In genomic region chr6:134766497-134766896, GRCh38 we compare ENCODE assay signal across 29 cellular contexts.
"Had no signal": no experiment of that assay in that cellular context is flagged by ENCODE, and none has a peak within 500 bp of the region (broad histone marks: within the 10 kb centered on the region; RNA-seq: fewer than 3 reads in every experiment).

No MANE protein-coding gene starts in this region.

- H3K27me3 ChIP-seq: gastrocnemius medialis, hepatocyte, pancreas, sigmoid colon, spleen, tibial nerve, upper lobe of left lung had no signal

- H3K4me3 Mint-ChIP-seq: dendritic cell treated with granulocyte-macrophage colony-stimulating factor and Interleukin-4, amounts not matched to agents 40 ng/mL and 50 ng/mL, for 4 days; endodermal cell; immature natural killer cell; mesothelial cell of epicardium; naive B cell; natural killer cell treated with Interleukin-12 subunit alpha and Interleukin-12 subunit beta and Interleukin-15 and Interleukin-18, amount 100 ng/mL, for 72 hours; neural crest cell; stimulated activated naive B cell treated with anti-CD40 and anti-IgM and Interleukin-4, amounts not matched to agents 10 μg/mL and 1 μg/mL and 100 μg/mL, for 72 hours; stimulated activated naive CD8-positive, alpha-beta T cell treated with anti-CD3 and anti-CD28 coated beads, Interleukin-15, Interleukin-2, amounts not matched to agents 100 ng/mL and 50 ng/mL, for 24 hours had no signal

- H3K4me2 ChIP-seq: hepatocyte had no signal

- H3K9me3 ChIP-seq: gastrocnemius medialis, mucosa of descending colon, neutrophil, pancreas, sigmoid colon, thoracic aorta, tibial nerve, upper lobe of left lung had no signal

- DNase-seq: effector CD8-positive, alpha-beta T cell; endodermal cell; foreskin fibroblast; gastrocnemius medialis; head of caudate nucleus; immature natural killer cell; islet precursor cell; kidney glomerular epithelial cell; mesenchymal stem cell; mucosa of descending colon; naive B cell; pancreas; sigmoid colon; spleen; stimulated activated CD4-positive, alpha-beta T cell treated with anti-CD3 and anti-CD28 coated beads, Interleukin-4, amount 100 ng/mL, for 4 hours; stimulated activated naive B cell treated with anti-CD40 and anti-IgM and Interleukin-4, amounts not matched to agents 10 μg/mL and 1 μg/mL and 100 μg/mL, for 72 hours; upper lobe of left lung had no signal

- H3K4me1 Mint-ChIP-seq: endodermal cell; immature natural killer cell; naive B cell; neural crest cell; stimulated activated naive B cell treated with anti-CD40 and anti-IgM and Interleukin-4, amounts not matched to agents 10 μg/mL and 1 μg/mL and 100 μg/mL, for 72 hours had no signal

- H3K27ac Mint-ChIP-seq: dendritic cell treated with granulocyte-macrophage colony-stimulating factor and Interleukin-4, amounts not matched to agents 40 ng/mL and 50 ng/mL, for 4 days; endodermal cell; immature natural killer cell; mesothelial cell of epicardium; naive B cell; natural killer cell treated with Interleukin-12 subunit alpha and Interleukin-12 subunit beta and Interleukin-15 and Interleukin-18, amount 100 ng/mL, for 72 hours; progenitor cell of endocrine pancreas; stimulated activated naive B cell treated with anti-CD40 and anti-IgM and Interleukin-4, amounts not matched to agents 10 μg/mL and 1 μg/mL and 100 μg/mL, for 72 hours; stimulated activated naive CD8-positive, alpha-beta T cell treated with anti-CD3 and anti-CD28 coated beads, Interleukin-15, Interleukin-2, amounts not matched to agents 100 ng/mL and 50 ng/mL, for 24 hours had no signal

- H3K27me3 Mint-ChIP-seq: dendritic cell treated with granulocyte-macrophage colony-stimulating factor and Interleukin-4, amounts not matched to agents 40 ng/mL and 50 ng/mL, for 4 days had no signal

- H3K4me3 ChIP-seq: gastrocnemius medialis, hepatocyte, mucosa of descending colon, pancreas, sigmoid colon, spleen, thoracic aorta, tibial nerve, upper lobe of left lung had no signal

- H3K4me1 ChIP-seq: gastrocnemius medialis, pancreas, sigmoid colon, spleen, tibial nerve, upper lobe of left lung had no signal

- H3K36me3 ChIP-seq: gastrocnemius medialis, neutrophil, pancreas, sigmoid colon, spleen, thoracic aorta, tibial nerve, upper lobe of left lung had no signal

- H2AFZ ChIP-seq: hepatocyte had no signal

- H3K27ac ChIP-seq: epithelial cell of prostate, gastrocnemius medialis, hepatocyte, neutrophil, pancreas, sigmoid colon, spleen, thoracic aorta, tibial nerve, upper lobe of left lung had no signal

- ATAC-seq: esophagus mucosa; gastrocnemius medialis; mucosa of descending colon; natural killer cell treated with Interleukin-12 subunit alpha and Interleukin-12 subunit beta and Interleukin-15 and Interleukin-18, amount 100 ng/mL, for 72 hours; pancreas; stimulated activated naive B cell treated with anti-CD40 and anti-IgM and Interleukin-4, amounts not matched to agents 10 μg/mL and 1 μg/mL and 100 μg/mL, for 72 hours had no signal

- H3K9me3 Mint-ChIP-seq: endodermal cell; neural crest cell; stimulated activated naive B cell treated with anti-CD40 and anti-IgM and Interleukin-4, amounts not matched to agents 10 μg/mL and 1 μg/mL and 100 μg/mL, for 72 hours; stimulated activated naive CD8-positive, alpha-beta T cell treated with anti-CD3 and anti-CD28 coated beads, Interleukin-15, Interleukin-2, amounts not matched to agents 100 ng/mL and 50 ng/mL, for 24 hours had no signal

- H3K79me2 ChIP-seq: hepatocyte had no signal

- H3K36me3 Mint-ChIP-seq: naive B cell; natural killer cell treated with Interleukin-12 subunit alpha and Interleukin-12 subunit beta and Interleukin-15 and Interleukin-18, amount 100 ng/mL, for 72 hours; stimulated activated naive B cell treated with anti-CD40 and anti-IgM and Interleukin-4, amounts not matched to agents 10 μg/mL and 1 μg/mL and 100 μg/mL, for 72 hours had no signal
